In genomic region chr6:7006536-7007191, GRCh38 we compare ENCODE assay signal across 24 cellular contexts.
DNase-seq lines count a peak whose midpoint lies in the region; ATAC-seq, FAIRE-seq and TF ChIP-seq lines count a peak whose summit lies in the region.
"Had no signal": no experiment of that assay in that cellular context is flagged by ENCODE, and none has a peak within 500 bp of the region (broad histone marks: within the 10 kb centered on the region; RNA-seq: fewer than 3 reads in every experiment).

No MANE protein-coding gene starts in this region.

- FAIRE-seq in astrocyte (lab: Jason Lieb, UNC), result no peak
- FAIRE-seq: A549, D721Med had no signal

- H3K27ac Mint-ChIP-seq in activated naive CD4-positive, alpha-beta T cell treated with anti-CD3 and anti-CD28 coated beads, Interleukin-2, amount 50 U/mL, for 72 hours, result no peak overlapping the region
- H3K27ac Mint-ChIP-seq in activated naive CD4-positive, alpha-beta T cell treated with anti-CD3 and anti-CD28 coated beads for 36 hours, result no peak overlapping the region
- H3K27ac Mint-ChIP-seq in astrocyte (ENCODE audit: unreplicated experiment), result no peak overlapping the region
- no peak overlapping the region for H3K27ac Mint-ChIP-seq in stimulated activated naive CD8-positive, alpha-beta T cell treated with anti-CD3 and anti-CD28 coated beads, Interleukin-15, amount 100 ng/mL, for 72 hours
- H3K27ac Mint-ChIP-seq: CD4-positive, alpha-beta T cell; H9; IgD-negative memory B cell had no signal

- H3K4me2 ChIP-seq in astrocyte (ENCODE audit: low read length), result no peak overlapping the region
- H3K4me2 ChIP-seq: A549; BLaER1 treated with 17β-estradiol and CSF1 and Interleukin-3, amounts not matched to agents 10 nM and 100 nM had no signal

- no peak overlapping the region for H3K9ac ChIP-seq in astrocyte (ENCODE audit: low read length)
- H3K9ac ChIP-seq: BLaER1 treated with 17β-estradiol and CSF1 and Interleukin-3, amounts not matched to agents 10 nM and 100 nM; GM23248 had no signal

- ATAC-seq in activated naive CD4-positive, alpha-beta T cell treated with anti-CD3 and anti-CD28 coated beads, Interleukin-2, amount 50 U/mL, for 72 hours, result peak; percentile 67 to 94
- ATAC-seq in stimulated activated naive CD8-positive, alpha-beta T cell treated with anti-CD3 and anti-CD28 coated beads, Interleukin-15, amount 100 ng/mL, for 72 hours, result peak; percentile 70
- no peak for ATAC-seq in HG02981 (IDR thresholded peaks at IDR 0.05; ENCODE audit: unreplicated experiment)
- ATAC-seq: A549 had no signal

- H3K79me2 ChIP-seq in astrocyte (ENCODE audit: insufficient read depth, low read length), result no peaks in the 10 kb centered on the region

- no peak for DNase-seq in activated naive CD4-positive, alpha-beta T cell treated with anti-CD3 and anti-CD28 coated beads, Interleukin-2, amount 50 U/mL, for 72 hours (ENCODE audit: low spot score in 2 of 2)
- no peak for DNase-seq in activated naive CD4-positive, alpha-beta T cell treated with anti-CD3 and anti-CD28 coated beads for 36 hours
- peak; percentile 23 for DNase-seq in astrocyte (ENCODE audit: low read depth)
- peak; percentile 24 for DNase-seq in fibroblast of pulmonary artery (ENCODE audit: low read depth)
- no peak for DNase-seq in stimulated activated naive CD8-positive, alpha-beta T cell treated with anti-CD3 and anti-CD28 coated beads, Interleukin-15, amount 100 ng/mL, for 72 hours
- no peak for DNase-seq in right atrium auricular region (ENCODE audit: low spot score)
- DNase-seq: AML-193; CD4-positive, alpha-beta T cell; GM23248; H9; NCI-H1048; NCI-H1417; NCI-H1694; NCI-H2029 treated with DMSO at 0.1 percent for 48 hours; NCI-H2227 treated with DMSO at 0.1 percent for 48 hours; NCI-H526 treated with DMSO at 0.1 percent for 48 hours; Right ventricle myocardium superior; RPMI8226 had no signal

- TF ChIP-seq CTCF in astrocyte (IDR thresholded peaks at IDR 0.05; ENCODE audit: insufficient read depth, low read depth, low read length), result no peak
- TF ChIP-seq CTCF in fibroblast of pulmonary artery (IDR thresholded peaks at IDR 0.05; ENCODE audit: low read length, missing control alignments), result no peak
- TF ChIP-seq CTCF in right atrium auricular region (IDR thresholded peaks at IDR 0.05), result no peak

- no peaks in the 10 kb centered on the region for H3K4me1 ChIP-seq in astrocyte (ENCODE audit: insufficient read depth, low read length)
- no peaks in the 10 kb centered on the region for H3K4me1 ChIP-seq in right atrium auricular region
- H3K4me1 ChIP-seq: A549, SJSA1 had no signal

- no peaks in the 10 kb centered on the region for H3K9me3 ChIP-seq in astrocyte (ENCODE audit: insufficient read depth, low read depth, low read length)
- no peaks in the 10 kb centered on the region for H3K9me3 ChIP-seq in right atrium auricular region
- H3K9me3 ChIP-seq: A549; BLaER1 treated with 17β-estradiol and CSF1 and Interleukin-3, amounts not matched to agents 10 nM and 100 nM; SJSA1 had no signal

- peaks cover 3% of the 10 kb centered on the region for H3K27me3 Mint-ChIP-seq in activated naive CD4-positive, alpha-beta T cell treated with anti-CD3 and anti-CD28 coated beads for 36 hours (ENCODE audit: low read depth)
- H3K27me3 Mint-ChIP-seq in astrocyte (ENCODE audit: low read depth, unreplicated experiment), result peaks cover 7% of the 10 kb centered on the region
- peaks cover 18% of the 10 kb centered on the region for H3K27me3 Mint-ChIP-seq in stimulated activated naive CD8-positive, alpha-beta T cell treated with anti-CD3 and anti-CD28 coated beads, Interleukin-15, amount 100 ng/mL, for 72 hours
- H3K27me3 Mint-ChIP-seq: IgD-negative memory B cell had no signal

- H3K9me3 Mint-ChIP-seq in activated naive CD4-positive, alpha-beta T cell treated with anti-CD3 and anti-CD28 coated beads, Interleukin-2, amount 50 U/mL, for 72 hours, result no peaks in the 10 kb centered on the region
- no peaks in the 10 kb centered on the region for H3K9me3 Mint-ChIP-seq in activated naive CD4-positive, alpha-beta T cell treated with anti-CD3 and anti-CD28 coated beads for 36 hours
- H3K9me3 Mint-ChIP-seq in astrocyte (ENCODE audit: unreplicated experiment), result no peaks in the 10 kb centered on the region
- no peaks in the 10 kb centered on the region for H3K9me3 Mint-ChIP-seq in stimulated activated naive CD8-positive, alpha-beta T cell treated with anti-CD3 and anti-CD28 coated beads, Interleukin-15, amount 100 ng/mL, for 72 hours
- H3K9me3 Mint-ChIP-seq: CD4-positive, alpha-beta T cell; H9; IgD-negative memory B cell had no signal

- H3K4me3 Mint-ChIP-seq in activated naive CD4-positive, alpha-beta T cell treated with anti-CD3 and anti-CD28 coated beads for 36 hours, result no peak overlapping the region
- no peak overlapping the region for H3K4me3 Mint-ChIP-seq in astrocyte (ENCODE audit: unreplicated experiment)
- no peak overlapping the region for H3K4me3 Mint-ChIP-seq in stimulated activated naive CD8-positive, alpha-beta T cell treated with anti-CD3 and anti-CD28 coated beads, Interleukin-15, amount 100 ng/mL, for 72 hours
- H3K4me3 Mint-ChIP-seq: CD4-positive, alpha-beta T cell; H9; IgD-negative memory B cell had no signal

- H3K27me3 ChIP-seq in astrocyte (ENCODE audit: insufficient read depth, low read length), result no peaks in the 10 kb centered on the region
- H3K27me3 ChIP-seq in right atrium auricular region, result no peaks in the 10 kb centered on the region
- H3K27me3 ChIP-seq: BLaER1 treated with 17β-estradiol and CSF1 and Interleukin-3, amounts not matched to agents 10 nM and 100 nM; SJSA1 had no signal

- no peak overlapping the region for H3K27ac ChIP-seq in astrocyte (ENCODE audit: low read depth, low read length)
- no peak overlapping the region for H3K27ac ChIP-seq in right atrium auricular region
- H3K27ac ChIP-seq: A549; BLaER1 treated with 17β-estradiol and CSF1 and Interleukin-3, amounts not matched to agents 10 nM and 100 nM; GM23248; SJSA1 had no signal

- intact Hi-C loops in activated naive CD4-positive, alpha-beta T cell treated with anti-CD3 and anti-CD28 coated beads for 36 hours (cut with micrococcal nuclease), result no loop called here

- CTCF ChIA-PET in activated naive CD4-positive, alpha-beta T cell treated with anti-CD3 and anti-CD28 coated beads for 36 hours (lab: Charles Lee), result no interaction called here

- H3K36me3 ChIP-seq in astrocyte (ENCODE audit: insufficient read depth, low read length) (no peaks in the 10 kb centered on the region), right atrium auricular region (no peaks in the 10 kb centered on the region)
- H3K36me3 ChIP-seq: BLaER1 treated with 17β-estradiol and CSF1 and Interleukin-3, amounts not matched to agents 10 nM and 100 nM; SJSA1 had no signal

- H3K36me3 Mint-ChIP-seq in activated naive CD4-positive, alpha-beta T cell treated with anti-CD3 and anti-CD28 coated beads, Interleukin-2, amount 50 U/mL, for 72 hours, result no peaks in the 10 kb centered on the region
- no peaks in the 10 kb centered on the region for H3K36me3 Mint-ChIP-seq in activated naive CD4-positive, alpha-beta T cell treated with anti-CD3 and anti-CD28 coated beads for 36 hours (ENCODE audit: low read depth)
- no peaks in the 10 kb centered on the region for H3K36me3 Mint-ChIP-seq in astrocyte (ENCODE audit: low read depth, unreplicated experiment)
- H3K36me3 Mint-ChIP-seq: IgD-negative memory B cell had no signal

- peaks cover 8% of the 10 kb centered on the region for H3K4me1 Mint-ChIP-seq in activated naive CD4-positive, alpha-beta T cell treated with anti-CD3 and anti-CD28 coated beads for 36 hours (ENCODE audit: low read depth)
- H3K4me1 Mint-ChIP-seq in astrocyte (ENCODE audit: low read depth, unreplicated experiment), result peaks cover 3% of the 10 kb centered on the region
- peaks cover 20% of the 10 kb centered on the region for H3K4me1 Mint-ChIP-seq in stimulated activated naive CD8-positive, alpha-beta T cell treated with anti-CD3 and anti-CD28 coated beads, Interleukin-15, amount 100 ng/mL, for 72 hours

- no peak overlapping the region for H2AFZ ChIP-seq in astrocyte (ENCODE audit: low read depth, low read length)
- H2AFZ ChIP-seq: GM23248 had no signal

- no peaks in the 10 kb centered on the region for H4K20me1 ChIP-seq in astrocyte (ENCODE audit: insufficient read depth, low read length)
- H4K20me1 ChIP-seq: BLaER1 treated with 17β-estradiol and CSF1 and Interleukin-3, amounts not matched to agents 10 nM and 100 nM had no signal

- H3K4me3 ChIP-seq in astrocyte (ENCODE audit: insufficient read depth, low read depth, low read length), result no peak overlapping the region
- H3K4me3 ChIP-seq in fibroblast of pulmonary artery (replicated peaks; ENCODE audit: low read depth, low read length), result no peak overlapping the region
- H3K4me3 ChIP-seq in right atrium auricular region, result no peak overlapping the region
- H3K4me3 ChIP-seq: A549; BLaER1 treated with 17β-estradiol and CSF1 and Interleukin-3, amounts not matched to agents 10 nM and 100 nM; GM23248; SJSA1 had no signal

Comparison
In these comparisons a context has a peak if more than half of its experiments do, and no peak if none do; other contexts are left out.
1. DNase-seq: peak in astrocyte (single experiment) and fibroblast of pulmonary artery (single experiment); none in activated naive CD4-positive, alpha-beta T cell treated with anti-CD3 and anti-CD28 coated beads, Interleukin-2, amount 50 U/mL, for 72 hours (0 of 2), activated naive CD4-positive, alpha-beta T cell treated with anti-CD3 and anti-CD28 coated beads for 36 hours (single experiment), stimulated activated naive CD8-positive, alpha-beta T cell treated with anti-CD3 and anti-CD28 coated beads, Interleukin-15, amount 100 ng/mL, for 72 hours (0 of 2) and right atrium auricular region (single experiment).